ENCODE assay signal across 8 cellular contexts in the genomic region with DNA sequence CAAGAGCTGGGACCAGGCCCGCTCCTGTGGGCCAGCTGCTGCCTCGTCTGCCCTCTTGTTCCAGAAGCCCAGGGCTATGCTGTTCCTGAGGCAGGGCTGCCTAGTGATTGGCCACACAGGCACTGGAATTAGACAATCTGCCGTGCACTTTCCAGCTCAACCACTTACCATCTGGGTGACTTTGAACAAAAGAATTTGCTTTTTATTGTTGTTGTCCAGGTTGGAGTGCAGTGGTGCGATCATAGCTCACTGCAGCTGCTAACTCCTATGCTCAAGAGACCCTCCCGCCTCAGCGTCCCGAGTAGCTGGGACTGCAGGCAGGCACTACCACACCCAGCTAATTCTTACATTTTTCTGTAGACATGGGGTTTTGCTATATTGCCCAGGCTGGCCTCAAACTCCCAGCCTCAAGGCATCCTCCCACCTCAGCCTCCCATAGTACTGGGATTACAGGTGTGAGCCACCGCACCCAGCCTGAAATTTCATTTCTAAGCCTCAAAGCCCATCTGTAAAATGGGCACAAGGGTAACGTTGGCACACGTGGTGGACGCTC. TPM values are rescaled to one million over a fixed set of nuclear protein-coding genes. Genes with fewer than 3 reads are reported as not detected.
DNase-seq lines count a peak whose midpoint lies in the region; ATAC-seq and TF ChIP-seq lines count a peak whose summit lies in the region.

No MANE protein-coding gene starts in this region.

- peaks cover 68% of the 10 kb centered on the region for H3K27me3 Mint-ChIP-seq in activated CD8-positive, alpha-beta memory T cell treated with anti-CD3 and anti-CD28 coated beads, Interleukin-2, amount 10 ng/mL, durations not matched to agents 7 days and 5 days

- no peak for TF ChIP-seq CTCF in PC-3 (conservative IDR thresholded peaks at IDR 0.05; ENCODE audit: low read depth, low read length)

- peak overlapping the region; percentile 72 for H3K4me3 Mint-ChIP-seq in activated CD8-positive, alpha-beta memory T cell treated with anti-CD3 and anti-CD28 coated beads, Interleukin-2, amount 10 ng/mL, durations not matched to agents 7 days and 5 days
- peak overlapping the region; percentile 90 for H3K4me3 Mint-ChIP-seq in stimulated activated effector memory CD8-positive, alpha-beta T cell treated with anti-CD3 and anti-CD28 coated beads, Interleukin-12 subunit alpha, Interleukin-12 subunit beta, amount 100 ng/mL, for 72 hours

- no peaks in the 10 kb centered on the region for H3K9me3 ChIP-seq in PC-3 (ENCODE audit: low read length)

- CTCF ChIA-PET in activated CD8-positive, alpha-beta memory T cell treated with anti-CD3 and anti-CD28 coated beads, Interleukin-2, amount 10 ng/mL, durations not matched to agents 7 days and 5 days (lab: Charles Lee), result interaction anchor here (0.7 to 1.9 kb wide), 4 partner anchors 9 to 130 kb away, joined by 3 to 6 read pairs (median 4); no protein-coding TSS in a partner anchor
- CTCF ChIA-PET in PC-3 (lab: Charles Lee), result no interaction called here

- peaks cover 39% of the 10 kb centered on the region for H3K4me1 ChIP-seq in PC-3 (ENCODE audit: insufficient read depth, low read length)

- intact Hi-C loops in PC-3 (cut with micrococcal nuclease), result loop anchor here (5.0 kb wide), 3 partner anchors 34 to 129 kb away; no protein-coding TSS in a partner anchor

- no TSS peak for BruUV-seq in PC-3 (replicated peaks; lab: Mats Ljungman, UMichigan)

- H3K4me2 ChIP-seq in PC-3 (ENCODE audit: low read length), result peak overlapping the region; percentile 41

- no peaks in the 10 kb centered on the region for H3K36me3 ChIP-seq in PC-3 (ENCODE audit: low read depth, low read length)

- peaks cover 37% of the 10 kb centered on the region for H3K79me2 ChIP-seq in PC-3 (ENCODE audit: low read length)

- no peak overlapping the region for H3K4me3 ChIP-seq in PC-3 (ENCODE audit: low read length)

- ATAC-seq in activated CD8-positive, alpha-beta memory T cell treated with anti-CD3 and anti-CD28 coated beads, Interleukin-2, amount 10 ng/mL, durations not matched to agents 7 days and 5 days, result no peak
- peak; percentile 10 for ATAC-seq in PC-3
- ATAC-seq in stimulated activated effector memory CD8-positive, alpha-beta T cell treated with anti-CD3 and anti-CD28 coated beads, Interleukin-12 subunit alpha, Interleukin-12 subunit beta, amount 100 ng/mL, for 72 hours, result no peak
- no peak for ATAC-seq in HG03378 (IDR thresholded peaks at IDR 0.05; ENCODE audit: unreplicated experiment)

- peaks cover 41% of the 10 kb centered on the region for H3K4me1 Mint-ChIP-seq in activated CD8-positive, alpha-beta memory T cell treated with anti-CD3 and anti-CD28 coated beads, Interleukin-2, amount 10 ng/mL, durations not matched to agents 7 days and 5 days
- peaks cover 70% of the 10 kb centered on the region for H3K4me1 Mint-ChIP-seq in stimulated activated effector memory CD8-positive, alpha-beta T cell treated with anti-CD3 and anti-CD28 coated beads, Interleukin-12 subunit alpha, Interleukin-12 subunit beta, amount 100 ng/mL, for 72 hours

- peaks cover 5% of the 10 kb centered on the region for H3F3A ChIP-seq in PC-3 (ENCODE audit: low read length, unreplicated experiment)

- H3K27me3 ChIP-seq in PC-3 (ENCODE audit: low read length), result no peaks in the 10 kb centered on the region

- peaks cover 8% of the 10 kb centered on the region for H4K20me1 ChIP-seq in PC-3 (ENCODE audit: low read length)

- H3K36me3 Mint-ChIP-seq in activated CD8-positive, alpha-beta memory T cell treated with anti-CD3 and anti-CD28 coated beads, Interleukin-2, amount 10 ng/mL, durations not matched to agents 7 days and 5 days, result peaks cover 1% of the 10 kb centered on the region
- peaks cover 17% of the 10 kb centered on the region for H3K36me3 Mint-ChIP-seq in stimulated activated effector memory CD8-positive, alpha-beta T cell treated with anti-CD3 and anti-CD28 coated beads, Interleukin-12 subunit alpha, Interleukin-12 subunit beta, amount 100 ng/mL, for 72 hours

- no peak overlapping the region for H3K9ac ChIP-seq in PC-3 (ENCODE audit: low read length)

- DNase-seq in activated CD8-positive, alpha-beta memory T cell treated with anti-CD3 and anti-CD28 coated beads, Interleukin-2, amount 10 ng/mL, durations not matched to agents 7 days and 5 days, result no peak
- no peak for DNase-seq in activated CD8-positive, alpha-beta memory T cell treated with anti-CD3 and anti-CD28 coated beads for 24 hours
- DNase-seq in PC-3 (peak; percentile 79), epithelial cell of prostate (ENCODE audit: low read depth, low spot score) (peak; percentile 49), mucosa of gallbladder (ENCODE audit: low spot score) (no peak), NCI-H128 (lab: John Stamatoyannopoulos, UW; ENCODE audit: unreplicated experiment) (no peak)
- no peak for DNase-seq in stimulated activated effector memory CD8-positive, alpha-beta T cell treated with anti-CD3 and anti-CD28 coated beads, Interleukin-12 subunit alpha, Interleukin-12 subunit beta, amount 100 ng/mL, for 72 hours (ENCODE audit: low spot score in 2 of 2)

- H3K27ac ChIP-seq in PC-3 (ENCODE audit: low read length) (no peak overlapping the region), epithelial cell of prostate (peak overlapping the region; percentile 5)

- H2AFZ ChIP-seq in PC-3 (ENCODE audit: low read length), result peak overlapping the region; percentile 48

- H3K9me3 Mint-ChIP-seq in activated CD8-positive, alpha-beta memory T cell treated with anti-CD3 and anti-CD28 coated beads, Interleukin-2, amount 10 ng/mL, durations not matched to agents 7 days and 5 days (ENCODE audit: low read depth), result no peaks in the 10 kb centered on the region
- no peaks in the 10 kb centered on the region for H3K9me3 Mint-ChIP-seq in stimulated activated effector memory CD8-positive, alpha-beta T cell treated with anti-CD3 and anti-CD28 coated beads, Interleukin-12 subunit alpha, Interleukin-12 subunit beta, amount 100 ng/mL, for 72 hours

- POLR2A ChIA-PET in PC-3 (lab: Charles Lee; ENCODE audit: unreplicated experiment), result no interaction called here

- H3K27ac Mint-ChIP-seq in activated CD8-positive, alpha-beta memory T cell treated with anti-CD3 and anti-CD28 coated beads, Interleukin-2, amount 10 ng/mL, durations not matched to agents 7 days and 5 days, result peak overlapping the region; percentile 48
- peak overlapping the region; percentile 93 for H3K27ac Mint-ChIP-seq in stimulated activated effector memory CD8-positive, alpha-beta T cell treated with anti-CD3 and anti-CD28 coated beads, Interleukin-12 subunit alpha, Interleukin-12 subunit beta, amount 100 ng/mL, for 72 hours

- H3K9me2 ChIP-seq in PC-3 (replicated peaks; ENCODE audit: low read length), result no peaks in the 10 kb centered on the region

RNA-seq across cellular contexts. Expression of a gene that starts 1.2 kb away (rescaled TPM):
- total RNA-seq in activated CD8-positive, alpha-beta memory T cell treated with anti-CD3 and anti-CD28 coated beads, Interleukin-2, amount 10 ng/mL, durations not matched to agents 7 days and 5 days, result 10 to 100 TPM in 1 of 2 experiments, 1 to 10 TPM in 1; 6.3 to 10.9 TPM
- total RNA-seq in PC-3 (2014; rRNA removed) (21.1 and 22.1 TPM in 2 replicates), mucosa of gallbladder (96.7 TPM)

Comparison
In these comparisons a context has a peak if more than half of its experiments do, and no peak if none do; other contexts are left out.
1. DNase-seq: peak in PC-3 (single experiment) and epithelial cell of prostate (single experiment); none in activated CD8-positive, alpha-beta memory T cell treated with anti-CD3 and anti-CD28 coated beads, Interleukin-2, amount 10 ng/mL, durations not matched to agents 7 days and 5 days (single experiment), activated CD8-positive, alpha-beta memory T cell treated with anti-CD3 and anti-CD28 coated beads for 24 hours (single experiment), stimulated activated effector memory CD8-positive, alpha-beta T cell treated with anti-CD3 and anti-CD28 coated beads, Interleukin-12 subunit alpha, Interleukin-12 subunit beta, amount 100 ng/mL, for 72 hours (0 of 2), mucosa of gallbladder (single experiment) and NCI-H128 (single experiment).